1 cellular context compared by ENCODE assay signal in genomic region chr7:44200699-44201461, GRCh38.
TF ChIP-seq lines count a peak whose summit lies in the region.

Gene YKT6, plus strand, starts transcription at chr7:44200978. Its CDS starts 158 bp downstream, at chr7:44201136.

TF ChIP-seq in GM12878, 131 proteins besides CTCF, POLR2A, EP300 and RAD21 (continued from another document):
- TF ChIP-seq BHLHE40 (IDR thresholded peaks at IDR 0.05; ENCODE audit: borderline replicate concordance in 1 of 2, low read depth in 2 of 2, low read length in 1 of 2) (peak; percentile 18 to 38; a peak in 1 of 4 replicates), RUNX3 (IDR thresholded peaks at IDR 0.05; ENCODE audit: low read length) (peak; percentile 26; the same call in 1 of the 2 replicates), ZBED1 (IDR thresholded peaks at IDR 0.05; ENCODE audit: borderline replicate concordance) (no peak), CEBPZ (IDR thresholded peaks at IDR 0.05; ENCODE audit: low read depth, low read length) (no peak), CBX3 (IDR thresholded peaks at IDR 0.05; ENCODE audit: borderline replicate concordance, low read depth) (no peak)
